26 cellular contexts compared by ENCODE assay signal in the genomic region with DNA sequence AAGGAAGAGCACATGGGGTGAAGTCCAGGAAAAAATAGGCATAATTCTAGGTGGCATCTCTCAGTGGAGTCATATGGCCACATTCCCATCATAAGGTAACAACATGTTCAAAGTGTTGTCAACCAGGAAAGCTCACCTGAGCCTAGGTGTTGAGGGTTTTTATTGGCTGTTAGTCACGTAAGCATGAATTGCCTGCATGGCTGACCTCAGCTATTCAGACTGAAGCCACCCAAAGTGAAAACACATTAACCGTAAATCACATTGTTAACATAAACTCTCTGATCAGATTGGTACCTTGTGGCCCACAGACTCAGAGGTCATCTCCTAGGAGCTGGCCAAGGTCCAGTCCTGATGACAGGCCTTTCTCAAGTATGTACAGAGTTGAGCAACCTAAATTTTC. TPM values are rescaled to one million over a fixed set of nuclear protein-coding genes. Genes with fewer than 3 reads are reported as not detected.
A peak's percentile ranks its signal among the peaks of the same experiment; 100 is the strongest.
DNase-seq lines count a peak whose midpoint lies in the region; ATAC-seq, FAIRE-seq and TF ChIP-seq lines count a peak whose summit lies in the region.
"Had no signal": no experiment of that assay in that cellular context is flagged by ENCODE, and none has a peak within 500 bp of the region (broad histone marks: within the 10 kb centered on the region; RNA-seq: fewer than 3 reads in every experiment).

No MANE protein-coding gene starts in this region.

- ATAC-seq in HepG2 (no peak), right lobe of liver (no peak)
- ATAC-seq: SK-N-SH treated with all-trans-retinoic acid at 6 μM for 48 hours had no signal

- H3K9ac ChIP-seq in HepG2 (ENCODE audit: insufficient read depth, low read depth, low read length) = no peak overlapping the region
- H3K9ac ChIP-seq: KMS-11 had no signal

- no peak for TF ChIP-seq RAD21 in HepG2 (CRISPR knock-in tag; IDR thresholded peaks at IDR 0.05)

- TF ChIP-seq EP300 in HepG2 (IDR thresholded peaks at IDR 0.05; ENCODE audit: low read depth in 2 of 2, low read length in 2 of 2) (no peak), HepG2 (CRISPR knock-in tag; IDR thresholded peaks at IDR 0.05; ENCODE audit: borderline replicate concordance) (no peak)

- intact Hi-C loops in HepG2 (cut with micrococcal nuclease; ENCODE audit: unreplicated experiment) = no loop called here
- intact Hi-C loops in right lobe of liver (cut with DNase I) = no loop called here

- TF ChIP-seq POLR2A in HepG2 (IDR thresholded peaks at IDR 0.05; ENCODE audit: insufficient read depth in 1 of 2, low read depth in 2 of 2, low read length in 2 of 2) (no peak), right lobe of liver (IDR thresholded peaks at IDR 0.05) (no peak)

- H3K9me3 ChIP-seq in HepG2 (ENCODE audit: low read length) (no peaks in the 10 kb centered on the region), right lobe of liver (no peaks in the 10 kb centered on the region)
- H3K9me3 ChIP-seq: BE2C, SJCRH30 had no signal

- CTCF ChIA-PET in HepG2 (lab: Yijun Ruan, JAX; ENCODE audit: low intra/inter-chr PET ratio, low total read pairs) = no interaction called here

- FAIRE-seq in HepG2 (lab: Jason Lieb, UNC) (peak; percentile 18), islet of Langerhans (lab: Jason Lieb, UNC) (peak; percentile 21)
- FAIRE-seq: H54 had no signal

- H3K79me2 ChIP-seq in HepG2 (ENCODE audit: insufficient read depth, low read length) = peaks cover 2% of the 10 kb centered on the region

- no peaks in the 10 kb centered on the region for H4K20me1 ChIP-seq in HepG2 (ENCODE audit: insufficient read depth, low read length)

- H3K4me3 ChIP-seq in HepG2 (replicated peaks in 1 of 3; ENCODE audit: insufficient read depth in 1 of 3, low read depth in 2 of 3, low read length in 3 of 3) = no peak overlapping the region
- H3K4me3 ChIP-seq in right lobe of liver = no peak overlapping the region
- H3K4me3 ChIP-seq: SJCRH30 had no signal

- H3K4me1 ChIP-seq in HepG2 (ENCODE audit: insufficient read depth, low read length) = peaks cover 18% of the 10 kb centered on the region
- no peaks in the 10 kb centered on the region for H3K4me1 ChIP-seq in right lobe of liver
- H3K4me1 ChIP-seq: SJCRH30 had no signal

- POLR2A ChIA-PET in HepG2 (lab: Yijun Ruan, JAX) = no interaction called here

- BruUV-seq in HepG2 (replicated peaks; lab: Mats Ljungman, UMichigan) = no TSS peak

- WGBS in HepG2 (ENCODE audit: low lambda C conversion rate) = 89% methylated on average over 2 of the region's 2 CpGs
- 89% methylated on average over 1 of the region's 2 CpGs for WGBS in right lobe of liver (ENCODE audit: insufficient coverage, low coverage, low lambda C conversion rate, missing lambda C conversion rate)

- TF ChIP-seq CTCF in HepG2 (CRISPR knock-in tag; IDR thresholded peaks at IDR 0.05) = no peak
- no peak for TF ChIP-seq CTCF in right lobe of liver (IDR thresholded peaks at IDR 0.05)

- H3K27ac ChIP-seq in HepG2 (ENCODE audit: extremely low read length, insufficient read depth, low read length) (no peak overlapping the region), right lobe of liver (no peak overlapping the region)
- H3K27ac ChIP-seq: KMS-11, SJCRH30 had no signal

- in situ Hi-C loops in HepG2 (cut with HindIII; ENCODE audit: extremely low pct_ligation_motif_present, low pct_unique_long_range_greater_than_20kb) = no loop called here

- no peak overlapping the region for H3K4me2 ChIP-seq in HepG2 (ENCODE audit: low read depth, low read length)
- H3K4me2 ChIP-seq: KMS-11 had no signal

- H2AFZ ChIP-seq in HepG2 (ENCODE audit: low read length) = no peak overlapping the region

- H3K27me3 ChIP-seq in HepG2 (ENCODE audit: control insufficient read depth in 1 of 2, insufficient read depth in 2 of 2, low read length in 2 of 2) (no peaks in the 10 kb centered on the region), right lobe of liver (no peaks in the 10 kb centered on the region)
- H3K27me3 ChIP-seq: BE2C, SJCRH30 had no signal

- H3K36me3 ChIP-seq in HepG2 (replicated peaks in 1 of 2; ENCODE audit: control insufficient read depth in 1 of 2, insufficient read depth in 2 of 2, low read length in 2 of 2) (no peaks in the 10 kb centered on the region), right lobe of liver (no peaks in the 10 kb centered on the region)
- H3K36me3 ChIP-seq: BE2C had no signal

- DNase-seq in HepG2 (ENCODE audit: low spot score) = no peak
- no peak for DNase-seq in right lobe of liver
- DNase-seq in amniotic epithelial cell (ENCODE audit: low read depth) = peak; percentile 25
- DNase-seq in renal cortical epithelial cell (ENCODE audit: low read depth) = peak; percentile 58
- no peak for DNase-seq in stimulated activated CD4-positive, alpha-beta T cell treated with anti-CD3 and anti-CD28 coated beads, Interleukin-4, amount 100 ng/mL, for 1 hour
- DNase-seq in T1000 (lab: John Stamatoyannopoulos, UW) = no peak
- no peak for DNase-seq in NCI-H748 (lab: John Stamatoyannopoulos, UW; ENCODE audit: unreplicated experiment)
- DNase-seq: 8988T; ACHN; BE2C; CD8-positive, alpha-beta memory T cell; DMS153; NCI-H1092; NCI-H1417 treated with DMSO at 0.1 percent for 48 hours; NCI-H187; NCI-H2081 treated with DMSO at 0.1 percent for 48 hours; NCI-H2171; NCI-H345; NCI-H510A treated with DMSO at 0.1 percent for 48 hours; NCI-H82; NK-92 treated with Interleukin-12 subunit alpha and Interleukin-12 subunit beta, amount 100 ng/mL, for 24 hours; SJCRH30 had no signal

TF ChIP-seq in HepG2, 621 proteins besides CTCF, POLR2A, EP300 and RAD21 (continues in another document):
- TF ChIP-seq PHB2 (IDR thresholded peaks at IDR 0.05; ENCODE audit: partially characterized antibody) (no peak), TEAD2 (CRISPR knock-in tag; IDR thresholded peaks at IDR 0.05) (no peak), KMT2A (CRISPR knock-in tag; IDR thresholded peaks at IDR 0.05) (no peak), TIGD3 (CRISPR knock-in tag; IDR thresholded peaks at IDR 0.05; ENCODE audit: borderline replicate concordance) (no peak), RFX5 (IDR thresholded peaks at IDR 0.05; ENCODE audit: low read depth, low read length) (no peak), ETS1 (CRISPR knock-in tag; IDR thresholded peaks at IDR 0.05) (no peak), CREB1 (IDR thresholded peaks at IDR 0.05) (no peak), CREB1 (CRISPR knock-in tag; IDR thresholded peaks at IDR 0.05) (no peak), TOE1 (CRISPR knock-in tag; IDR thresholded peaks at IDR 0.05) (no peak), HNRNPLL (IDR thresholded peaks at IDR 0.05; ENCODE audit: low read depth, low read length, poor library complexity, severe bottlenecking) (no peak), ZBTB3 (CRISPR knock-in tag; IDR thresholded peaks at IDR 0.05; ENCODE audit: borderline replicate concordance, low read depth) (no peak), JUNB (CRISPR knock-in tag; IDR thresholded peaks at IDR 0.05; ENCODE audit: borderline replicate concordance) (no peak), ZNF263 (CRISPR knock-in tag; IDR thresholded peaks at IDR 0.05) (no peak), FOXA3 (CRISPR knock-in tag; IDR thresholded peaks at IDR 0.05) (no peak), ZNF598 (CRISPR knock-in tag; IDR thresholded peaks at IDR 0.05; ENCODE audit: borderline replicate concordance) (no peak)

RNA-seq across cellular contexts. Expression of gene SRFBP1, which starts 26.7 kb away (rescaled TPM):
- 16.4 and 24.7 TPM in 2 replicates for total RNA-seq in HepG2 (2016; rRNA removed; fragmentation: Illumina TruSeq; extraction: Trizol)
- total RNA-seq in HepG2 (2016; cell fraction: cytosol; rRNA removed; fragmentation: Illumina TruSeq; extraction: Trizol; ENCODE audit: low read depth) = 10.4 and 16.2 TPM in 2 replicates
- total RNA-seq in HepG2 (2016; cell fraction: insoluble cytoplasmic fraction; rRNA removed; fragmentation: Illumina TruSeq; extraction: Trizol) = 16.0 and 25.1 TPM in 2 replicates
- total RNA-seq in HepG2 (2016; cell fraction: membrane; rRNA removed; fragmentation: Illumina TruSeq; extraction: Trizol) = 9.5 and 10.5 TPM in 2 replicates
- total RNA-seq in HepG2 (2016; cell fraction: nucleus; rRNA removed; fragmentation: Illumina TruSeq; extraction: Trizol) = 18.7 and 19.6 TPM in 2 replicates
- 1.5 and 2.1 TPM in 2 replicates for polyA plus RNA-seq in HepG2 (2011; rRNA removed)
- polyA plus RNA-seq in HepG2 (2011; cell fraction: cytosol; rRNA removed) = 0.90 and 1.4 TPM in 2 replicates
- polyA plus RNA-seq in HepG2 (2011; cell fraction: nucleus; rRNA removed) = 1.1 TPM in 2 replicates
- 3.9 and 5.6 TPM in 2 replicates for polyA plus RNA-seq in HepG2 (2012)
- 0.50 and 0.69 TPM in 2 replicates for polyA plus RNA-seq in HepG2 (2016; cell fraction: cytosol; fragmentation: Illumina TruSeq; extraction: Trizol; ENCODE audit: low read depth)
- 11.8 and 12.5 TPM in 2 replicates for polyA plus RNA-seq in HepG2 (2016; cell fraction: insoluble cytoplasmic fraction; fragmentation: Illumina TruSeq; extraction: Trizol; ENCODE audit: low read depth)
- polyA plus RNA-seq in HepG2 (2016; cell fraction: membrane; fragmentation: Illumina TruSeq; extraction: Trizol; ENCODE audit: low read depth) = 1.4 and 1.5 TPM in 2 replicates
- 7.3 and 8.8 TPM in 2 replicates for polyA plus RNA-seq in HepG2 (2016; cell fraction: nucleus; fragmentation: Illumina TruSeq; extraction: Trizol; ENCODE audit: insufficient read depth, low read depth)
- 0.60 and 2.6 TPM in 2 replicates for polyA minus RNA-seq in HepG2 (2011; rRNA and poly(A)+ RNA removed; ENCODE audit: low replicate concordance)
- polyA minus RNA-seq in HepG2 (2011; cell fraction: cytosol; rRNA and poly(A)+ RNA removed) = 3.0 and 4.3 TPM in 2 replicates
- polyA minus RNA-seq in HepG2 (2011; cell fraction: nucleus; rRNA and poly(A)+ RNA removed) = 13.8 and 14.2 TPM in 2 replicates
- total RNA-seq in right lobe of liver = 1 to 10 TPM; 3.2 to 9.5 (median 6.1) TPM
- 27.4 and 34.2 TPM in 2 replicates for total RNA-seq in renal cortical epithelial cell

Comparison
In these comparisons a context has a peak if more than half of its experiments do, and no peak if none do; other contexts are left out.
1. DNase-seq: peak in amniotic epithelial cell (single experiment) and renal cortical epithelial cell (single experiment); none in HepG2 (single experiment), right lobe of liver (0 of 3), stimulated activated CD4-positive, alpha-beta T cell treated with anti-CD3 and anti-CD28 coated beads, Interleukin-4, amount 100 ng/mL, for 1 hour (single experiment), T1000 (single experiment) and NCI-H748 (single experiment).